12 cellular contexts compared by ENCODE assay signal in genomic region chr15:69469467-69470191, GRCh38. TPM values are rescaled to one million over a fixed set of nuclear protein-coding genes. Genes with fewer than 3 reads are reported as not detected.
DNase-seq lines count a peak whose midpoint lies in the region; ATAC-seq and TF ChIP-seq lines count a peak whose summit lies in the region.
"Had no signal": no experiment of that assay in that cellular context is flagged by ENCODE, and none has a peak within 500 bp of the region (broad histone marks: within the 10 kb centered on the region; RNA-seq: fewer than 3 reads in every experiment).

No MANE protein-coding gene starts in this region.

- POLR2A ChIA-PET in activated CD4-positive, alpha-beta T cell treated with anti-CD3 and anti-CD28 coated beads for 36 hours (lab: Charles Lee) = no interaction called here
- POLR2A ChIA-PET in RWPE1 (lab: Yijun Ruan, JAX; ENCODE audit: low non-redundant PET) = no interaction called here

- no peaks in the 10 kb centered on the region for H3K27me3 ChIP-seq in smooth muscle cell (ENCODE audit: low read depth)
- H3K27me3 ChIP-seq: heart right ventricle had no signal

- intact Hi-C loops in activated CD4-positive, alpha-beta T cell treated with anti-CD3 and anti-CD28 coated beads for 36 hours (cut with DNase I, micrococcal nuclease) = loop anchor here (2.0 to 10.0 kb wide), 11 partner anchors 17 to 1293 kb away; partner anchors contain the start of genes TLE3 (in 2 of the 2), RPLP1 (in 1 of the 2) and UACA (in 1 of the 2)

- H3K4me1 Mint-ChIP-seq in activated CD4-positive, alpha-beta T cell treated with anti-CD3 and anti-CD28 coated beads for 36 hours = peaks cover 25% of the 10 kb centered on the region

- H2AFZ ChIP-seq in smooth muscle cell (ENCODE audit: low read depth) = no peak overlapping the region

- CTCF ChIA-PET in activated CD4-positive, alpha-beta T cell treated with anti-CD3 and anti-CD28 coated beads for 36 hours (lab: Charles Lee) = interaction anchor here (0.6 to 2.4 kb wide), 3 partner anchors 8 to 997 kb away, joined by 3 to 8 read pairs (median 3); no protein-coding TSS in a partner anchor
- CTCF ChIA-PET in RWPE1 (lab: Yijun Ruan, JAX) = no interaction called here

- H3K4me2 ChIP-seq in smooth muscle cell = peak overlapping the region; percentile 49
- H3K4me2 ChIP-seq: A549 had no signal

- H3K36me3 Mint-ChIP-seq in activated CD4-positive, alpha-beta T cell treated with anti-CD3 and anti-CD28 coated beads for 36 hours (ENCODE audit: low read depth) = no peaks in the 10 kb centered on the region

- H3K27ac ChIP-seq in RWPE1 (peak overlapping the region; percentile 38), smooth muscle cell (ENCODE audit: low read depth) (peak overlapping the region; percentile 91)
- H3K27ac ChIP-seq: A549, heart right ventricle had no signal

- H3K4me3 Mint-ChIP-seq in activated CD4-positive, alpha-beta T cell treated with anti-CD3 and anti-CD28 coated beads for 36 hours = no peak overlapping the region

- H3K4me3 ChIP-seq in epithelial cell of esophagus (ENCODE audit: low read length) = no peak overlapping the region
- H3K4me3 ChIP-seq in smooth muscle cell = no peak overlapping the region
- H3K4me3 ChIP-seq: A549, heart right ventricle, mucosa of descending colon had no signal

- H3F3A ChIP-seq in smooth muscle cell (ENCODE audit: low read depth) = peaks cover 15% of the 10 kb centered on the region

- peak overlapping the region; percentile 81 for H3K9ac ChIP-seq in smooth muscle cell (ENCODE audit: low read depth)

- no peaks in the 10 kb centered on the region for H3K79me2 ChIP-seq in smooth muscle cell (ENCODE audit: low read depth)

- no peak for TF ChIP-seq CTCF in RWPE1 (conservative IDR thresholded peaks at IDR 0.05; ENCODE audit: low read depth)
- TF ChIP-seq CTCF in epithelial cell of esophagus (IDR thresholded peaks at IDR 0.05; ENCODE audit: insufficient read depth, low read depth, low read length, missing control alignments) = no peak
- no peak for TF ChIP-seq CTCF in smooth muscle cell (IDR thresholded peaks at IDR 0.05; ENCODE audit: borderline replicate concordance, insufficient read depth, poor library complexity, severe bottlenecking)

- peak overlapping the region; percentile 85 for H3K27ac Mint-ChIP-seq in activated CD4-positive, alpha-beta T cell treated with anti-CD3 and anti-CD28 coated beads for 36 hours

- no peaks in the 10 kb centered on the region for H3K27me3 Mint-ChIP-seq in activated CD4-positive, alpha-beta T cell treated with anti-CD3 and anti-CD28 coated beads for 36 hours

- no peaks in the 10 kb centered on the region for H3K36me3 ChIP-seq in smooth muscle cell (ENCODE audit: low read depth)
- H3K36me3 ChIP-seq: heart right ventricle had no signal

- no peaks in the 10 kb centered on the region for H3K9me3 Mint-ChIP-seq in activated CD4-positive, alpha-beta T cell treated with anti-CD3 and anti-CD28 coated beads for 36 hours (ENCODE audit: low read depth)

- peaks cover 14% of the 10 kb centered on the region for H3K4me1 ChIP-seq in smooth muscle cell (ENCODE audit: low read depth)

- ATAC-seq in activated CD4-positive, alpha-beta T cell treated with anti-CD3 and anti-CD28 coated beads for 36 hours = no peak
- no peak for ATAC-seq in HG03520 (IDR thresholded peaks at IDR 0.05; ENCODE audit: unreplicated experiment)
- ATAC-seq in GM19023 (IDR thresholded peaks at IDR 0.05; ENCODE audit: unreplicated experiment) = no peak

- no peaks in the 10 kb centered on the region for H4K20me1 ChIP-seq in smooth muscle cell (ENCODE audit: low read depth)

- WGBS in smooth muscle cell (ENCODE audit: low lambda C conversion rate) = 71% methylated on average over 8 of the region's 8 CpGs

- no peak for DNase-seq in activated CD4-positive, alpha-beta T cell treated with anti-CD3 and anti-CD28 coated beads for 36 hours
- no peak for DNase-seq in activated CD4-positive, alpha-beta T cell treated with anti-CD3 and anti-CD28 coated beads, Interleukin-2, amount 50 U/mL, for 1 hour
- DNase-seq in RWPE1 (ENCODE audit: low spot score) (peak; percentile 50), epithelial cell of esophagus (ENCODE audit: low read depth) (peak; percentile 77), smooth muscle cell (lab: John Stamatoyannopoulos, UW; ENCODE audit: unreplicated experiment) (no peak)
- no peak for DNase-seq in NK-92 treated with Interleukin-12 subunit alpha and Interleukin-12 subunit beta, amount 100 ng/mL, for 24 hours (lab: John Stamatoyannopoulos, UW)
- DNase-seq: effector CD8-positive, alpha-beta T cell; heart right ventricle had no signal

- no peaks in the 10 kb centered on the region for H3K9me3 ChIP-seq in smooth muscle cell (replicated peaks; ENCODE audit: low read depth)
- H3K9me3 ChIP-seq: A549, heart right ventricle, mucosa of descending colon had no signal

RNA-seq across cellular contexts. Expression of gene RPLP1, which starts 17.0 kb away (rescaled TPM):
- total RNA-seq in activated CD4-positive, alpha-beta T cell treated with anti-CD3 and anti-CD28 coated beads for 36 hours = 1,000 to 10,000 TPM; 1,576 to 2,330 TPM
- 321 and 375 TPM in 2 replicates for total RNA-seq in smooth muscle cell
- 1,155 and 1,251 TPM in 2 replicates for polyA plus RNA-seq in smooth muscle cell

RNA-seq across cellular contexts. Expression of gene KIF23, which starts 55.5 kb away (rescaled TPM):
- total RNA-seq in activated CD4-positive, alpha-beta T cell treated with anti-CD3 and anti-CD28 coated beads for 36 hours = 10 to 100 TPM; 47.2 to 48.0 TPM
- 37.4 and 44.1 TPM in 2 replicates for total RNA-seq in smooth muscle cell
- polyA plus RNA-seq in smooth muscle cell = 14.3 and 15.0 TPM in 2 replicates

Comparison
In these comparisons a context has a peak if more than half of its experiments do, and no peak if none do; other contexts are left out.
1. DNase-seq: peak in RWPE1 (single experiment) and epithelial cell of esophagus (single experiment); none in activated CD4-positive, alpha-beta T cell treated with anti-CD3 and anti-CD28 coated beads for 36 hours (single experiment), activated CD4-positive, alpha-beta T cell treated with anti-CD3 and anti-CD28 coated beads, Interleukin-2, amount 50 U/mL, for 1 hour (single experiment), smooth muscle cell (single experiment) and NK-92 treated with Interleukin-12 subunit alpha and Interleukin-12 subunit beta, amount 100 ng/mL, for 24 hours (single experiment).